In the genomic region with DNA sequence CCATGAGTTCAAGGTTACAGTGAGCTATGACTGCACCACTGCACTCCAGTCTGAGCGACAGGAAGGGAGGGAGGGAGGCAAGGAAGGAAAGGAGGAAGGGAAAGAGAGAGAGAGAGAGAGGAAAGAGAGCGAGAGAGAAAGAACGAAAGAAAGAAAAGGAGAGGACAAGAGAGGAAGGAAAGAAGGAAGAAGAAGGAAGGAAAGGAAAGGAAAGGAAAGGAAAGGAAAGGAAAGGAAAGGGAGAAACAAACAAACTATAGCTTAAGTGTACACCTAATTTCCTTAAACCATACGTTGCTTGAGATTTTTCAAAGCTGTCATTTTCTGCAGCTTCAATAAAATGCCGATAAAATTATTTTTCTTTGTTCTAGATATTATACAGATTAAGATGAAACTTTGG, we compare ENCODE assay signal across 21 cellular contexts.
"Had no signal": no experiment of that assay in that cellular context is flagged by ENCODE, and none has a peak within 500 bp of the region (broad histone marks: within the 10 kb centered on the region; RNA-seq: fewer than 3 reads in every experiment).

No MANE protein-coding gene starts in this region.

- H3K9me3 ChIP-seq: lower lobe of right lung, neutrophil, pancreas, testis, tibial artery had no signal

- H3K4me1 ChIP-seq: lower lobe of right lung, pancreas, testis had no signal

- ATAC-seq: left ventricle myocardium superior, lower lobe of right lung, natural killer cell, pancreas, sciatic nerve had no signal

- H3K4me3 ChIP-seq: lower lobe of right lung, pancreas, smooth muscle cell, testis, tibial artery had no signal

- H3K36me3 ChIP-seq: lower lobe of right lung, pancreas had no signal

- H3K27me3 Mint-ChIP-seq: type B pancreatic cell had no signal

- H3K4me3 Mint-ChIP-seq: immature natural killer cell, natural killer cell, type B pancreatic cell had no signal

- H3K27ac Mint-ChIP-seq: natural killer cell, type B pancreatic cell had no signal

- H3K9me3 Mint-ChIP-seq: immature natural killer cell, natural killer cell, type B pancreatic cell had no signal

- H3K36me3 Mint-ChIP-seq: natural killer cell had no signal

- DNase-seq: cerebellar nuclear complex; cortex of kidney; hypothalamus; immature natural killer cell; islet precursor cell; kidney glomerular epithelial cell; left ventricle myocardium superior; lower lobe of right lung; natural killer cell; pancreas; stimulated activated CD4-positive, alpha-beta T cell treated with anti-CD3 and anti-CD28 coated beads, Interleukin-12 subunit alpha, Interleukin-12 subunit beta, amount 100 ng/mL, for 4 hours; stimulated activated CD4-positive, alpha-beta T cell treated with anti-CD3 and anti-CD28 coated beads, Interleukin-1b, Interleukin-23, amount 100 ng/mL, for 48 hours; stimulated activated CD4-positive, alpha-beta T cell treated with anti-CD3 and anti-CD28 coated beads, Interleukin-4, amount 100 ng/mL, for 1 hour; stimulated activated naive CD4-positive, alpha-beta T cell; substantia nigra; testis; tibial artery had no signal

- H3K4me2 ChIP-seq: smooth muscle cell had no signal

- H3K27ac ChIP-seq: lower lobe of right lung, neutrophil, pancreas, testis, tibial artery had no signal
